Comparison of ENCODE assay signal across 11 cellular contexts in genomic region chr3:142117052-142117451, GRCh38. TPM values are rescaled to one million over a fixed set of nuclear protein-coding genes. Genes with fewer than 3 reads are reported as not detected.
DNase-seq lines count a peak whose midpoint lies in the region; ATAC-seq and TF ChIP-seq lines count a peak whose summit lies in the region.
"Had no signal": no experiment of that assay in that cellular context is flagged by ENCODE, and none has a peak within 500 bp of the region (broad histone marks: within the 10 kb centered on the region; RNA-seq: fewer than 3 reads in every experiment).

No MANE protein-coding gene starts in this region.

- H3K4me3 ChIP-seq in RWPE2 (ENCODE audit: severe bottlenecking) (no peak overlapping the region), left lung (no peak overlapping the region)
- H3K4me3 ChIP-seq: adrenal gland, thoracic aorta had no signal

- H3K9me3 ChIP-seq in RWPE2 (ENCODE audit: severe bottlenecking) (no peaks in the 10 kb centered on the region), left lung (no peaks in the 10 kb centered on the region)
- H3K9me3 ChIP-seq: adrenal gland, thoracic aorta had no signal

- H3K36me3 ChIP-seq in RWPE2 (ENCODE audit: low read depth) = no peaks in the 10 kb centered on the region
- no peaks in the 10 kb centered on the region for H3K36me3 ChIP-seq in left lung
- H3K36me3 ChIP-seq: adrenal gland, thoracic aorta had no signal

- peaks cover 8% of the 10 kb centered on the region for H3K4me1 ChIP-seq in RWPE2 (ENCODE audit: insufficient read depth, poor library complexity, severe bottlenecking)
- H3K4me1 ChIP-seq in left lung = peaks cover 0 to 11% of the 10 kb centered on the region in 2 donors

- DNase-seq in DMS53 treated with DMSO at 0.1 percent for 48 hours (lab: John Stamatoyannopoulos, UW; ENCODE audit: unreplicated experiment) = peak; percentile 5
- peak; percentile 45 for DNase-seq in LHCN-M2 (ENCODE audit: low read depth)
- DNase-seq in RWPE2 (ENCODE audit: low spot score) = no peak
- DNase-seq in left lung = peak in 1 of 2 donors; percentile 35
- no peak for DNase-seq in midbrain (lab: John Stamatoyannopoulos, UW)
- no peak for DNase-seq in stimulated activated naive CD4-positive, alpha-beta T cell (lab: John Stamatoyannopoulos, UW)
- no peak for DNase-seq in HUDEP-2 (lab: John Stamatoyannopoulos, UW; ENCODE audit: unreplicated experiment in 76 of 76)
- DNase-seq: adrenal gland, NCI-H524 had no signal

- intact Hi-C loops in left lung (cut with DNase I) = no loop called here

- TF ChIP-seq CTCF in RWPE2 (IDR thresholded peaks at IDR 0.05; ENCODE audit: poor library complexity, severe bottlenecking) (no peak), left lung (IDR thresholded peaks at IDR 0.05) (no peak)

- ATAC-seq in RWPE2 (ENCODE audit: low read depth) = peak; percentile 89
- peak; percentile 93 for ATAC-seq in left lung
- ATAC-seq in HG03457 (IDR thresholded peaks at IDR 0.05; ENCODE audit: unreplicated experiment) = no peak

- no peaks in the 10 kb centered on the region for H3K27me3 ChIP-seq in RWPE2 (ENCODE audit: insufficient read depth, poor library complexity, severe bottlenecking)
- no peaks in the 10 kb centered on the region for H3K27me3 ChIP-seq in left lung
- H3K27me3 ChIP-seq: adrenal gland had no signal

- H3K27ac ChIP-seq in RWPE2 (ENCODE audit: poor library complexity, severe bottlenecking) = no peak overlapping the region
- H3K27ac ChIP-seq in left lung = no peak overlapping the region
- H3K27ac ChIP-seq: adrenal gland, thoracic aorta had no signal

RNA-seq across cellular contexts. Expression of gene TFDP2, which starts 32.3 kb away (rescaled TPM):
- total RNA-seq in LHCN-M2 (2014; rRNA removed) (44.8 and 244 TPM in 2 replicates), left lung (10 to 100 TPM; 21.2 to 31.2 TPM)
- 18.9 TPM for polyA plus RNA-seq in LHCN-M2 (2012)

Comparison
In these comparisons a context has a peak if more than half of its experiments do, and no peak if none do; other contexts are left out.
1. DNase-seq: peak in DMS53 treated with DMSO at 0.1 percent for 48 hours (single experiment) and LHCN-M2 (single experiment); none in RWPE2 (single experiment), midbrain (single experiment), stimulated activated naive CD4-positive, alpha-beta T cell (0 of 6) and HUDEP-2 (0 of 76).